ENCODE assay signal across 11 cellular contexts in the genomic region with DNA sequence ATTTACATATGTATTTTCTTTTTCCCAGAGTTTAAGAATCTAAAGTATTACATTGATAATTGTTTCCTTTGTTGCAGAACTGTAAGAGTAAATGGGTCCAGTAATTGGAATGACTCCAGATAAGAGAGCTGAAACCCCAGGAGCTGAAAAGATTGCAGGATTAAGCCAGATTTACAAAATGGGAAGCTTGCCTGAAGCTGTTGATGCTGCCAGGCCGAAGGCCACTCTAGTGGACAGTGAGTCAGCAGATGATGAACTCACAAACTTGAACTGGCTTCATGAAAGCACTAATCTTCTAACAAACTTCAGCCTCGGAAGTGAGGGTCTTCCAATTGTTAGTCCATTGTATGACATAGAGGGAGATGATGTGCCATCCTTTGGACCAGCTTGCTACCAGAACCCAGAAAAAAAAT. TPM values are rescaled to one million over a fixed set of nuclear protein-coding genes. Genes with fewer than 3 reads are reported as not detected.
DNase-seq lines count a peak whose midpoint lies in the region; ATAC-seq and TF ChIP-seq lines count a peak whose summit lies in the region.
"Had no signal": no experiment of that assay in that cellular context is flagged by ENCODE, and none has a peak within 500 bp of the region (broad histone marks: within the 10 kb centered on the region; RNA-seq: fewer than 3 reads in every experiment).

No MANE protein-coding gene starts in this region.

- H3K9me3 ChIP-seq in left lung (peaks cover 3 to 15% of the 10 kb centered on the region in 2 donors), thoracic aorta (peaks cover 16% of the 10 kb centered on the region)

- H3K4me1 ChIP-seq in left lung, result peaks cover 16 to 63% of the 10 kb centered on the region in 2 donors
- H3K4me1 ChIP-seq in thoracic aorta (ENCODE audit: control insufficient read depth in 1 of 2, low read depth in 2 of 2), result peaks cover 48 to 70% of the 10 kb centered on the region in 2 donors

- H3K4me1 Mint-ChIP-seq in activated naive CD8-positive, alpha-beta T cell treated with anti-CD3 and anti-CD28 coated beads for 36 hours, result peaks cover 43% of the 10 kb centered on the region

- H3K4me3 ChIP-seq in left lung (no peak overlapping the region), thoracic aorta (no peak overlapping the region)

- no peaks in the 10 kb centered on the region for H3K27me3 Mint-ChIP-seq in activated naive CD8-positive, alpha-beta T cell treated with anti-CD3 and anti-CD28 coated beads for 36 hours

- H3K36me3 Mint-ChIP-seq in activated naive CD8-positive, alpha-beta T cell treated with anti-CD3 and anti-CD28 coated beads for 36 hours, result peaks cover 51% of the 10 kb centered on the region

- H3K27ac Mint-ChIP-seq in activated naive CD8-positive, alpha-beta T cell treated with anti-CD3 and anti-CD28 coated beads for 36 hours, result no peak overlapping the region
- H3K27ac Mint-ChIP-seq: stimulated activated effector memory CD8-positive, alpha-beta T cell treated with anti-CD3 and anti-CD28 coated beads, Interleukin-12 subunit alpha, Interleukin-12 subunit beta, amount 100 ng/mL, for 72 hours had no signal

- H3K4me3 Mint-ChIP-seq in activated naive CD8-positive, alpha-beta T cell treated with anti-CD3 and anti-CD28 coated beads for 36 hours, result no peak overlapping the region
- H3K4me3 Mint-ChIP-seq: stimulated activated effector memory CD8-positive, alpha-beta T cell treated with anti-CD3 and anti-CD28 coated beads, Interleukin-12 subunit alpha, Interleukin-12 subunit beta, amount 100 ng/mL, for 72 hours had no signal

- H3K36me3 ChIP-seq in left lung (peaks cover 0 to 23% of the 10 kb centered on the region in 2 donors), thoracic aorta (no peaks in the 10 kb centered on the region)

- H3K27me3 ChIP-seq in left lung (no peaks in the 10 kb centered on the region), thoracic aorta (replicated peaks; ENCODE audit: insufficient read depth) (no peaks in the 10 kb centered on the region)

- TF ChIP-seq CTCF in left lung (IDR thresholded peaks at IDR 0.05), result no peak
- TF ChIP-seq CTCF in thoracic aorta (IDR thresholded peaks at IDR 0.05), result no peak

- intact Hi-C loops in left lung (cut with DNase I), result no loop called here

- peaks cover 20% of the 10 kb centered on the region for H3K9me3 Mint-ChIP-seq in activated naive CD8-positive, alpha-beta T cell treated with anti-CD3 and anti-CD28 coated beads for 36 hours

- DNase-seq in HT1080 (ENCODE audit: low read depth), result peak; percentile 42
- DNase-seq in cerebellar nuclear complex (lab: John Stamatoyannopoulos, UW), result peak; percentile 38 to 61
- DNase-seq in left lung, result peak in 1 of 2 donors; percentile 51
- DNase-seq in thoracic aorta (ENCODE audit: low spot score), result no peak
- DNase-seq in NAMALWA (ENCODE audit: low spot score), result no peak
- DNase-seq in SIG-M5 (lab: John Stamatoyannopoulos, UW), result no peak
- no peak for DNase-seq in activated naive CD8-positive, alpha-beta T cell treated with anti-CD3 and anti-CD28 coated beads for 36 hours
- DNase-seq: kidney glomerular epithelial cell, NCI-H2227 treated with DMSO at 0.1 percent for 48 hours had no signal

- H3K27ac ChIP-seq in left lung, result peak overlapping the region; percentile 66 to 71
- peak overlapping the region; percentile 74 to 79 for H3K27ac ChIP-seq in thoracic aorta

- ATAC-seq in left lung (peak; percentile 44), thoracic aorta (ENCODE audit: insufficient number of reproducible peaks, low FRiP score, low read depth) (peak; percentile 63), HG02678 (IDR thresholded peaks at IDR 0.05; ENCODE audit: unreplicated experiment) (no peak)
- ATAC-seq: stimulated activated effector memory CD8-positive, alpha-beta T cell treated with anti-CD3 and anti-CD28 coated beads, Interleukin-12 subunit alpha, Interleukin-12 subunit beta, amount 100 ng/mL, for 72 hours had no signal

RNA-seq across cellular contexts. Expression of a gene that starts 31.6 kb away (rescaled TPM):
- 28.4 and 29.3 TPM in 2 replicates for total RNA-seq in HT1080 (2014; rRNA removed; shearing (Covaris generic))
- 15.8 and 20.9 TPM in 2 replicates for polyA plus RNA-seq in HT1080 (2015; cell fraction: cytosol; rRNA removed)
- polyA plus RNA-seq in HT1080 (2015; cell fraction: nucleus; rRNA removed), result 26.1 and 32.2 TPM in 2 replicates
- total RNA-seq in left lung (10 to 100 TPM; 23.4 to 37.9 TPM), thoracic aorta (10 to 100 TPM; 20.7 to 26.7 TPM)
- 10 to 100 TPM; 54.7 to 55.9 TPM for total RNA-seq in activated naive CD8-positive, alpha-beta T cell treated with anti-CD3 and anti-CD28 coated beads for 36 hours

Comparison
In these comparisons a context has a peak if more than half of its experiments do, and no peak if none do; other contexts are left out.
1. DNase-seq: peak in HT1080 (single experiment) and cerebellar nuclear complex (2 of 2); none in thoracic aorta (single experiment), NAMALWA (single experiment), SIG-M5 (single experiment) and activated naive CD8-positive, alpha-beta T cell treated with anti-CD3 and anti-CD28 coated beads for 36 hours (single experiment).